ENCODE assay signal across 6 cellular contexts in the genomic region with DNA sequence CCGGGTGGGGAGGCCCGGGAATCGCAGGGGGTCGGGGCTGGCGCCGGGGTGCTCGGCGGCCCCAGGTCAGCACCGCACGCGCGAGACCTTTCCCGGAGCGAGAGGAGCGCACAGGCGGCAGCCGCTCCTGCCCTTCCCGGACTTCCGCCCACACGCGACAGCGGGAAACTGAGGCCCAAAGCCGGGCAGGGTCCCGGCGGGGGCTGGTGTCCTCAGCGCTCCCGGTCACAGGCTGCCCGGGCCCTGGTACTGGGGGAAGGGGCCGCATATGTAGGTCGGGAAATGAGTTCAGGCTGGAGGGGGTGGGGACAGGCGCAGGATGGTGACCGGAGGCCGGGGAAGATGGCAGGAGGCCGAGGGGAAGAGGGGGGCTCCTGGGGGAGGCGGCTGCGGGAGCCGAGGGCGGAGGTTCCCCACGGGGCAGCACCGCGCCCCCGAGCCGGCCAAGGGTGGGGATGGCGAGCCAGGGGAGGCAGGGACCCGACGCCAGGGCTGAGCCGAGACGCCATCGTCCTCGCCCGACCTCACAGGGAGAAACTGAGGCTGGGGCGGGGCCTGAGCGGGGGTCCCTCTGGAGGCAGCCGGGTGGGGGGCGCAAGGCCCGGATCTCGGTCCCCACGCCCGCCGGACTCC. TPM values are rescaled to one million over a fixed set of nuclear protein-coding genes. Genes with fewer than 3 reads are reported as not detected.
DNase-seq lines count a peak whose midpoint lies in the region; ATAC-seq and TF ChIP-seq lines count a peak whose summit lies in the region.

No MANE protein-coding gene starts in this region.

- H3K9me3 ChIP-seq in MG63 (no peaks in the 10 kb centered on the region), gastrocnemius medialis (no peaks in the 10 kb centered on the region)
- H3K9me3 ChIP-seq in effector memory CD4-positive, alpha-beta T cell (ENCODE audit: control insufficient read depth, low read length) = no peaks in the 10 kb centered on the region

- no peak for DNase-seq in MG63
- DNase-seq in effector memory CD4-positive, alpha-beta T cell = no peak
- DNase-seq in gastrocnemius medialis = no peak
- no peak for DNase-seq in activated effector memory CD4-positive, alpha-beta T cell treated with Interleukin-2 at 50 U/mL for 16 hours

- no peak overlapping the region for H3K27ac ChIP-seq in effector memory CD4-positive, alpha-beta T cell (ENCODE audit: insufficient read depth, low read length, poor library complexity, severe bottlenecking)
- peak overlapping the region in 1 of 4 donors; percentile 38 for H3K27ac ChIP-seq in gastrocnemius medialis

- in situ Hi-C loops in gastrocnemius medialis (cut with MboI; ENCODE audit: low sequenced_read_pairs in 4 of 4) = no loop called here

- ATAC-seq in gastrocnemius medialis (no peak), esophagus mucosa (no peak), GM18505 (IDR thresholded peaks at IDR 0.05; ENCODE audit: unreplicated experiment) (no peak)

- no peaks in the 10 kb centered on the region for H3K27me3 ChIP-seq in MG63
- H3K27me3 ChIP-seq in effector memory CD4-positive, alpha-beta T cell (replicated peaks; ENCODE audit: control insufficient read depth, insufficient read depth, low read length, poor library complexity, severe bottlenecking) = peaks cover 6% of the 10 kb centered on the region
- peaks cover 4 to 6% (median 5%) of the 10 kb centered on the region in 3 donors for H3K27me3 ChIP-seq in gastrocnemius medialis

- H3K36me3 ChIP-seq in MG63 (no peaks in the 10 kb centered on the region), gastrocnemius medialis (no peaks in the 10 kb centered on the region)
- no peaks in the 10 kb centered on the region for H3K36me3 ChIP-seq in effector memory CD4-positive, alpha-beta T cell (ENCODE audit: control insufficient read depth, insufficient read depth, low read length)

- H3K4me1 ChIP-seq in effector memory CD4-positive, alpha-beta T cell (ENCODE audit: control insufficient read depth, insufficient read depth, low read length, poor library complexity, severe bottlenecking) = peaks cover 23% of the 10 kb centered on the region
- peaks cover 12 to 27% of the 10 kb centered on the region in 2 donors for H3K4me1 ChIP-seq in gastrocnemius medialis

- H3K4me3 ChIP-seq in MG63 (peak overlapping the region; percentile 54), gastrocnemius medialis (peak overlapping the region; percentile 52 to 58 (median 54))
- H3K4me3 ChIP-seq in effector memory CD4-positive, alpha-beta T cell (ENCODE audit: insufficient read depth, low read depth, low read length, poor library complexity, severe bottlenecking) = peak overlapping the region; percentile 40

- intact Hi-C loops in gastrocnemius medialis (cut with DNase I; ENCODE audit: low total_unique reads) = no loop called here

- no peak for TF ChIP-seq CTCF in gastrocnemius medialis (IDR thresholded peaks at IDR 0.05 in 4 of 5, conservative IDR thresholded peaks at IDR 0.05 in 1 of 5)

- no peak for TF ChIP-seq POLR2A in gastrocnemius medialis (IDR thresholded peaks at IDR 0.05)
- no peak for TF ChIP-seq POLR2A in GM18505 (IDR thresholded peaks at IDR 0.05; ENCODE audit: borderline replicate concordance, extremely low read depth, insufficient read depth, insufficient read length)

RNA-seq across cellular contexts. Expression of a gene that starts 0.7 kb away (rescaled TPM):
- 0.30 and 0.35 TPM in 2 replicates for total RNA-seq in MG63 (2014; rRNA removed; shearing (Covaris generic); ENCODE audit: low replicate concordance)
- total RNA-seq in gastrocnemius medialis (1 to 10 TPM in 1 of 4 donors, under 1 TPM in 3; 0.10 to 1.3 (median 0.53) TPM), esophagus mucosa (2.0 TPM)

RNA-seq across cellular contexts. Expression of a gene that starts 4.4 kb away (rescaled TPM):
- 29.4 and 33.8 TPM in 2 replicates for total RNA-seq in MG63 (2014; rRNA removed; shearing (Covaris generic); ENCODE audit: low replicate concordance)
- total RNA-seq in gastrocnemius medialis (100 to 1,000 TPM; 189 to 442 (median 273) TPM), esophagus mucosa (251 TPM)

RNA-seq across cellular contexts. Expression of a gene that starts 11.2 kb away (rescaled TPM):
- total RNA-seq in MG63 (2014; rRNA removed; shearing (Covaris generic); ENCODE audit: low replicate concordance) = 4.6 and 5.7 TPM in 2 replicates
- total RNA-seq in gastrocnemius medialis (100 to 1,000 TPM in 2 of 4 donors, 10 to 100 TPM in 2; 34.9 to 117 (median 86.3) TPM), esophagus mucosa (99.3 TPM)

RNA-seq across cellular contexts. Expression of a gene that starts 31.6 kb away (rescaled TPM):
- 43.2 and 51.5 TPM in 2 replicates for total RNA-seq in MG63 (2014; rRNA removed; shearing (Covaris generic); ENCODE audit: low replicate concordance)
- total RNA-seq in gastrocnemius medialis (100 to 1,000 TPM in 3 of 4 donors, 10 to 100 TPM in 1; 91.5 to 194 (median 149) TPM), esophagus mucosa (35.0 TPM)

RNA-seq across cellular contexts. Expression of a gene that starts 32.0 kb away (rescaled TPM):
- total RNA-seq in MG63 (2014; rRNA removed; shearing (Covaris generic); ENCODE audit: low replicate concordance) = 64.1 and 68.5 TPM in 2 replicates
- 100 to 1,000 TPM; 274 to 578 (median 418) TPM for total RNA-seq in gastrocnemius medialis
- 172 TPM for total RNA-seq in esophagus mucosa
